1 cellular context compared by ENCODE assay signal in genomic region chr22:35401863-35402262, GRCh38.
TF ChIP-seq lines count a peak whose summit lies in the region.

No MANE protein-coding gene starts in this region.

TF ChIP-seq in K562, 482 proteins besides CTCF, POLR2A, EP300 and RAD21:
- TF ChIP-seq ZKSCAN8 (CRISPR knock-in tag; IDR thresholded peaks at IDR 0.05) = no peak
- no peak for TF ChIP-seq ZEB2 (IDR thresholded peaks at IDR 0.05)
- TF ChIP-seq HDGF (IDR thresholded peaks at IDR 0.05) = no peak
- TF ChIP-seq, protein P1, sequence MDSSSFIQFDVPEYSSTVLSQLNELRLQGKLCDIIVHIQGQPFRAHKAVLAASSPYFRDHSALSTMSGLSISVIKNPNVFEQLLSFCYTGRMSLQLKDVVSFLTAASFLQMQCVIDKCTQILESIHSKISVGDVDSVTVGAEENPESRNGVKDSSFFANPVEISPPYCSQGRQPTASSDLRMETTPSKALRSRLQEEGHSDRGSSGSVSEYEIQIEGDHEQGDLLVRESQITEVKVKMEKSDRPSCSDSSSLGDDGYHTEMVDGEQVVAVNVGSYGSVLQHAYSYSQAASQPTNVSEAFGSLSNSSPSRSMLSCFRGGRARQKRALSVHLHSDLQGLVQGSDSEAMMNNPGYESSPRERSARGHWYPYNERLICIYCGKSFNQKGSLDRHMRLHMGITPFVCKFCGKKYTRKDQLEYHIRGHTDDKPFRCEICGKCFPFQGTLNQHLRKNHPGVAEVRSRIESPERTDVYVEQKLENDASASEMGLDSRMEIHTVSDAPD (CRISPR knock-in tag; IDR thresholded peaks at IDR 0.05) = no peak
- TF ChIP-seq, protein P2, sequence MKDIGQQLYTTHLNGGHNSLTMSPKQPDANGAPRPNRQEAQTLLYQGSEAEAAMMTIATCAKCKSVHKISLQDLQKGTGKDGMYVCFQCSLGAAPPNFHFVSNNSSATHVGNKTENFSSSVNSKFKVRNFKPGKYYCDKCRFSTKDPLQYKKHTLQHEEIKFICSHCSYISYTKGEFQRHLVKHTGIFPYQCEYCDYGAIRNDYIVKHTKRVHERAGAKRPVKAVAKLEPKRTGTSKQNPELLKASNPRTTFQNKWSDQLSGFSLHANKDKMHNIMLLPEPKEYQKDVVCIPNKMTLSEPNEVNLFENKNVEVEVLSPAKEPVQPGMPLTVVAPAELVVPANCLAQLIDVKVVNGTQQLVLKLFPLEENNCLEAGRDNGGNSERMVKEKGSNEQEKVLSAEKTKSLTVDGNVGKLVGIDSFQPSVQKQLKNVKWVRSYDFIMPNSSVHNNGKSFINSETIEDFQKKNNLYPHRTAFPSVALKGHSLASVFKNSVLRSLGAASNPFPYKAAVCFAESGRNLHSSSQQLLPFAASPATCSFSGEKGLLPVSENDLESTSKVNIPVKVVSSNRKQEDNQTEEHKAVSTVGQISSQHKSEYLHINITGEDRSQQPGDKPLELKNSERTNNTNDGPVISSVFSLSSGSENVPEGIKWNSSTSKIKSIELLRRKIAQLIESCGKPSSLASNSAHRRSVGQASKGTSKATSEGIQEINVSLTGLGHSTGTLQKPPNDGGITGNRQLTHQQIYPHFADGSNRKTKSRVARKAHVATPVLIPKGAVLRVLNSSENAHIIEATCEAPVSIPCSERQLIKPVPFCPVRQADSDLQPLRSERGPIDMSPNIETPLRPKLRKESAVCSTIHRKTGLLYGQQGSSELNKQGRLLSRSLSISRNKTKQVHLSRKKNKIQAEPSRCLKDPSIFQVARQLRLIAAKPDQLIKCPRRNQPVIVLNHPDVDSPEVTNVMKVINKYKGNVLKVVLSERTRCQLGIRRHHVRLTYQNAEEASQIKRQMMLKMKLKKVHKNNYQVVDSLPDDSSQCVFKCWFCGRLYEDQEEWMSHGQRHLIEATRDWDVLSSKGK (CRISPR knock-in tag; IDR thresholded peaks at IDR 0.05) = no peak
- no peak for TF ChIP-seq MLX (CRISPR knock-in tag; conservative IDR thresholded peaks at IDR 0.05)
- no peak for TF ChIP-seq XRCC5 (IDR thresholded peaks at IDR 0.05; ENCODE audit: low read depth, low read length)
- TF ChIP-seq SRSF1 (IDR thresholded peaks at IDR 0.05; ENCODE audit: low read depth, low read length) = no peak
- no peak for TF ChIP-seq TAF15 (IDR thresholded peaks at IDR 0.05; ENCODE audit: low read depth, low read length)
- no peak for TF ChIP-seq ID3 (CRISPR knock-in tag; IDR thresholded peaks at IDR 0.05)
- no peak for TF ChIP-seq ID3 (tag; IDR thresholded peaks at IDR 0.05)
- no peak for TF ChIP-seq BCOR (IDR thresholded peaks at IDR 0.05)
- no peak for TF ChIP-seq RB1 (IDR thresholded peaks at IDR 0.05; ENCODE audit: low read depth)
- TF ChIP-seq IRF9 (tag; IDR thresholded peaks at IDR 0.05) = no peak
- TF ChIP-seq NCOR1 (IDR thresholded peaks at IDR 0.05) = no peak
